In genomic region chr9:128244443-128245226, GRCh38 we compare ENCODE assay signal across 10 cellular contexts. TPM values are rescaled to one million over a fixed set of nuclear protein-coding genes. Genes with fewer than 3 reads are reported as not detected.
DNase-seq lines count a peak whose midpoint lies in the region; ATAC-seq, FAIRE-seq and TF ChIP-seq lines count a peak whose summit lies in the region.
"Had no signal": no experiment of that assay in that cellular context is flagged by ENCODE, and none has a peak within 500 bp of the region (broad histone marks: within the 10 kb centered on the region; RNA-seq: fewer than 3 reads in every experiment).

No MANE protein-coding gene starts in this region.

- TF ChIP-seq CTCF in RWPE1 (conservative IDR thresholded peaks at IDR 0.05; ENCODE audit: low read depth) (no peak), ovary (IDR thresholded peaks at IDR 0.05) (no peak)

- CTCF ChIA-PET in RWPE1 (lab: Yijun Ruan, JAX), result no interaction called here

- H3K27ac ChIP-seq in RWPE1 (peak overlapping the region; percentile 33), ovary (no peak overlapping the region)

- DNase-seq in CMK (ENCODE audit: low read depth) (peak; percentile 84), RWPE1 (ENCODE audit: low spot score) (no peak), fibroblast of the conjunctiva (ENCODE audit: low read depth) (peak; percentile 88), ovary (peak; percentile 51 to 79 (median 62)), kidney tubule cell (ENCODE audit: low spot score) (no peak), RCC 7860 (ENCODE audit: low spot score) (no peak)
- DNase-seq: NCI-H187 treated with DMSO at 0.1 percent for 48 hours had no signal

- intact Hi-C loops in ovary (cut with DNase I), result no loop called here

- peaks cover 2% of the 10 kb centered on the region for H3K4me1 ChIP-seq in ovary (ENCODE audit: insufficient read depth)
- H3K4me1 ChIP-seq: ascending aorta had no signal

- WGBS in ovary, 3 donors, result 4 to 10% (median 5%) methylated on average over 17 to 29 of the region's 29 CpGs

- H3K4me3 ChIP-seq in ovary, result peak overlapping the region; percentile 16

- FAIRE-seq in RCC 7860 (lab: Jason Lieb, UNC), result no peak

- TF ChIP-seq EP300 in ovary (IDR thresholded peaks at IDR 0.05), result no peak

- H3K36me3 ChIP-seq in ovary, result no peaks in the 10 kb centered on the region
- H3K36me3 ChIP-seq: ascending aorta had no signal

- H3K9me3 ChIP-seq in ovary, result no peaks in the 10 kb centered on the region
- H3K9me3 ChIP-seq: ascending aorta had no signal

- POLR2A ChIA-PET in RWPE1 (lab: Yijun Ruan, JAX; ENCODE audit: low non-redundant PET), result no interaction called here

- no peak for TF ChIP-seq POLR2A in ovary (IDR thresholded peaks at IDR 0.05)

- no peaks in the 10 kb centered on the region for H3K27me3 ChIP-seq in ovary

- ATAC-seq in GM21576 (IDR thresholded peaks at IDR 0.05; ENCODE audit: unreplicated experiment) (no peak), HG03139 (IDR thresholded peaks at IDR 0.05; ENCODE audit: unreplicated experiment) (no peak)

RNA-seq across cellular contexts. Expression of gene GOLGA2, which starts 31.2 kb away (rescaled TPM):
- total RNA-seq in ovary, result 100 to 1,000 TPM in 4 of 7 donors, 10 to 100 TPM in 3; 53.2 to 117 (median 107) TPM
- polyA plus RNA-seq in ovary, result 100 to 1,000 TPM in 1 of 2 donors, 10 to 100 TPM in 1; 63.7 to 114 TPM

RNA-seq across cellular contexts. Expression of gene SWI5, which starts 31.4 kb away (rescaled TPM):
- total RNA-seq in ovary, result 10 to 100 TPM; 22.4 to 48.9 (median 29.5) TPM
- 10 to 100 TPM; 34.4 to 46.4 TPM for polyA plus RNA-seq in ovary

RNA-seq across cellular contexts. Expression of gene DNM1, which starts 41.5 kb away (rescaled TPM):
- total RNA-seq in ovary, result 10 to 100 TPM in 1 of 7 donors, 1 to 10 TPM in 6; 1.2 to 10.4 (median 4.6) TPM
- 1 to 10 TPM; 2.0 to 7.6 TPM for polyA plus RNA-seq in ovary

RNA-seq across cellular contexts. Expression of gene CIZ1, which starts 53.3 kb away (rescaled TPM):
- total RNA-seq in ovary, result 100 to 1,000 TPM in 5 of 7 donors, 10 to 100 TPM in 2; 53.1 to 185 (median 153) TPM
- 10 to 100 TPM; 86.6 to 87.8 TPM for polyA plus RNA-seq in ovary

Comparison
In these comparisons a context has a peak if more than half of its experiments do, and no peak if none do; other contexts are left out.
1. DNase-seq: peak in CMK (single experiment), fibroblast of the conjunctiva (single experiment) and ovary (5 of 5); none in RWPE1 (single experiment), kidney tubule cell (single experiment) and RCC 7860 (single experiment).